15 cellular contexts compared by ENCODE assay signal in the genomic region with DNA sequence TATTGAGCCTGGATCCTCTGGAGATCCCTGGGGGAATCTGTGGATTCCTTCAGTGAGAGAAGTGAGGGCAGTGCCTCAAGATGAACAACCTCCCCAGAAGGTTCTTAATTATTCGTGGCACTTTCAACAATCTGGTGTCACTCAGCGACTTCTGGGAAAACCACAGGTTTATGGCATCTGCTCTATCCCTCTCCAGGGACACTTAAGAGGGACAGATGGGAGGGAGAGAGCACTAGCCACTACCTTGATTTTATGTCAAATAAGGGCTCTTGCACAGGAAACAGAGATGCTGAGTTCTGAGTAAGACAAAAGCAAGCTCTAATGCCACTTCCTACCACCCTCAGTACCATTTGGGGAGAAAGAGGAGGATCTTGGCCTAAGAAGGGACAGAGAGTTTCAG. TPM values are rescaled to one million over a fixed set of nuclear protein-coding genes. Genes with fewer than 3 reads are reported as not detected.
A peak's percentile ranks its signal among the peaks of the same experiment; 100 is the strongest.
DNase-seq lines count a peak whose midpoint lies in the region; ATAC-seq and TF ChIP-seq lines count a peak whose summit lies in the region.
"Had no signal": no experiment of that assay in that cellular context is flagged by ENCODE, and none has a peak within 500 bp of the region (broad histone marks: within the 10 kb centered on the region; RNA-seq: fewer than 3 reads in every experiment).

No MANE protein-coding gene starts in this region.

- no peak overlapping the region for H2BK5ac ChIP-seq in IMR-90 (ENCODE audit: low read depth, low read length, poor library complexity, severe bottlenecking)

- H3K27me3 Mint-ChIP-seq in nephron (ENCODE audit: low read depth): peaks cover 14% of the 10 kb centered on the region
- H3K27me3 Mint-ChIP-seq in endothelial cell (ENCODE audit: unreplicated experiment): peaks cover 2% of the 10 kb centered on the region

- no peak overlapping the region for H3K27ac ChIP-seq in IMR-90 (ENCODE audit: insufficient read depth, low read length)
- no peak overlapping the region for H3K27ac ChIP-seq in PC-9
- H3K27ac ChIP-seq: 22Rv1 had no signal

- CTCF ChIA-PET in IMR-90 (lab: Yijun Ruan, JAX) (no interaction called here), PC-9 (lab: Charles Lee) (no interaction called here)

- no peaks in the 10 kb centered on the region for H3K9me2 ChIP-seq in PC-9 (ENCODE audit: insufficient read depth)

- H3K36me3 Mint-ChIP-seq in nephron (ENCODE audit: low read depth) (no peaks in the 10 kb centered on the region), endothelial cell (ENCODE audit: low read depth, unreplicated experiment) (no peaks in the 10 kb centered on the region)

- H3K27me3 ChIP-seq in IMR-90 (ENCODE audit: control insufficient read depth, insufficient read depth, low read length): peaks cover 4% of the 10 kb centered on the region; the same call in 1 of the 2 replicates
- no peaks in the 10 kb centered on the region for H3K27me3 ChIP-seq in PC-9 (ENCODE audit: insufficient read depth, low read depth)

- H2BK20ac ChIP-seq in IMR-90 (ENCODE audit: low read depth, low read length): no peak overlapping the region

- H3K27ac Mint-ChIP-seq in nephron (peak overlapping the region in 2 of 3 experiments; percentile 15 to 20), endothelial cell (ENCODE audit: unreplicated experiment) (no peak overlapping the region)

- DNase-seq in NCI-H1417 (lab: John Stamatoyannopoulos, UW) (peak in 2 of 3 experiments; percentile 6 to 91), NCI-H1417 treated with DMSO at 0.1 percent for 48 hours (lab: John Stamatoyannopoulos, UW) (no peak), IMR-90 (no peak), NCI-H82 (lab: John Stamatoyannopoulos, UW) (peak; percentile 85), PC-9 (no peak), activated gamma-delta T cell treated with Interleukin-2 at 50 U/mL for 16 hours (no peak), endothelial cell (ENCODE audit: low spot score) (no peak)
- DNase-seq: NCI-H1048, NCI-H1694, NCI-H226, NCI-H774, SIG-M5 had no signal

- H2AFZ ChIP-seq in IMR-90 (replicated peaks; ENCODE audit: low read length, poor library complexity) (peak overlapping the region; percentile 39), PC-9 (no peak overlapping the region)

- H2BK15ac ChIP-seq in IMR-90 (ENCODE audit: low read depth, low read length): no peak overlapping the region

- no peak overlapping the region for H3K4ac ChIP-seq in IMR-90 (ENCODE audit: low read depth, low read length)

- H4K20me1 ChIP-seq in IMR-90 (ENCODE audit: insufficient read depth, low read length) (no peaks in the 10 kb centered on the region), PC-9 (ENCODE audit: insufficient read depth) (no peaks in the 10 kb centered on the region)

- H2BK120ac ChIP-seq in IMR-90 (ENCODE audit: low read depth, low read length): no peak overlapping the region

- intact Hi-C loops in IMR-90 (cut with micrococcal nuclease) (loop anchor here (2.0 kb wide), 1 partner anchor 89 kb away; no protein-coding TSS in a partner anchor), PC-9 (cut with micrococcal nuclease; ENCODE audit: unreplicated experiment) (no loop called here)

- ATAC-seq in IMR-90 (ENCODE audit: low read depth): no peak
- ATAC-seq: HCT116 had no signal

- H3K4me2 ChIP-seq in IMR-90 (ENCODE audit: low read depth, low read length) (no peak overlapping the region), PC-9 (no peak overlapping the region)

- POLR2A ChIA-PET in IMR-90 (lab: Charles Lee; ENCODE audit: unreplicated experiment) (no interaction called here), PC-9 (lab: Charles Lee; ENCODE audit: unreplicated experiment) (no interaction called here)

- dilution Hi-C loops in IMR-90 (cut with HindIII; ENCODE audit: low sequenced_read_pairs, unreplicated experiment): no loop called here

- no peaks in the 10 kb centered on the region for H3K9me1 ChIP-seq in IMR-90 (ENCODE audit: insufficient read depth, low read length)

- H3K4me3 Mint-ChIP-seq in nephron (no peak overlapping the region), endothelial cell (ENCODE audit: unreplicated experiment) (no peak overlapping the region)

- H3K79me2 ChIP-seq in PC-9 (ENCODE audit: low read depth): no peaks in the 10 kb centered on the region

- no peaks in the 10 kb centered on the region for H3F3A ChIP-seq in PC-9 (ENCODE audit: insufficient read depth, low read depth)

- TF ChIP-seq POLR2A in IMR-90 (IDR thresholded peaks at IDR 0.05; ENCODE audit: low read depth, low read length): no peak

- peaks cover 3% of the 10 kb centered on the region for H3K4me1 ChIP-seq in IMR-90 (ENCODE audit: control insufficient read depth, insufficient read depth, low read length)
- 0 out of 2 replicates have a peak, but pooled peaks cover 2% of the 10 kb centered on the region for H3K4me1 ChIP-seq in PC-9 (replicated peaks; ENCODE audit: insufficient read depth)

- H3K9me3 Mint-ChIP-seq in nephron (peaks cover 5% of the 10 kb centered on the region), endothelial cell (ENCODE audit: unreplicated experiment) (no peaks in the 10 kb centered on the region)

- no peak overlapping the region for H3K56ac ChIP-seq in IMR-90 (ENCODE audit: extremely low read depth, insufficient read depth, low read length)

- no peak overlapping the region for H4K8ac ChIP-seq in IMR-90 (ENCODE audit: low read depth in 2 of 2, low read length in 2 of 2)

- H3K18ac ChIP-seq in IMR-90 (ENCODE audit: low read depth, low read length): no peak overlapping the region; the same call in 1 of the 2 replicates

- no peak for TF ChIP-seq RAD21 in IMR-90 (IDR thresholded peaks at IDR 0.05; ENCODE audit: low read length)

- H3K9ac ChIP-seq in IMR-90 (ENCODE audit: low read depth, low read length): no peak overlapping the region

- no peak overlapping the region for H4K91ac ChIP-seq in IMR-90 (ENCODE audit: insufficient read depth, low read depth, low read length)

- H3K4me3 ChIP-seq in IMR-90 (ENCODE audit: insufficient read depth, low read depth, low read length): no peak overlapping the region
- H3K4me3 ChIP-seq in PC-9: no peak overlapping the region

- H4K5ac ChIP-seq in IMR-90 (ENCODE audit: low read depth, low read length): 0 out of 2 replicates have a peak overlapping the region, but pooled peaks have one; percentile 23

- no CpG with 5 or more reads among the region's 2 CpGs for WGBS in IMR-90 (ENCODE audit: extremely low coverage in 2 of 2, insufficient read length in 1 of 2), 2 experiments

- BruUV-seq in IMR-90 (replicated peaks; lab: Mats Ljungman, UMichigan) (no TSS peak), PC-9 (replicated peaks; lab: Mats Ljungman, UMichigan) (no TSS peak)

- H2AK5ac ChIP-seq in IMR-90 (ENCODE audit: low read depth, low read length): no peak overlapping the region

- H3K14ac ChIP-seq in IMR-90 (replicated peaks; ENCODE audit: low read depth, low read length): no peak overlapping the region

- in situ Hi-C loops in IMR-90 (cut with MboI; ENCODE audit: low sequenced_read_pairs): no loop called here

- H3K9me3 ChIP-seq in IMR-90 (ENCODE audit: control insufficient read depth, insufficient read depth, low read length) (no peaks in the 10 kb centered on the region), PC-9 (ENCODE audit: insufficient read depth, low read depth) (no peaks in the 10 kb centered on the region)

- no peak overlapping the region for H3K23ac ChIP-seq in IMR-90 (ENCODE audit: low read depth, low read length)

- H3K4me1 Mint-ChIP-seq in nephron (peaks cover 60% of the 10 kb centered on the region), endothelial cell (ENCODE audit: unreplicated experiment) (peaks cover 4% of the 10 kb centered on the region)

- H3K79me1 ChIP-seq in IMR-90 (ENCODE audit: low read depth in 1 of 2, low read length in 2 of 2): no peaks in the 10 kb centered on the region

- TF ChIP-seq CTCF in IMR-90 (conservative IDR thresholded peaks at IDR 0.05; ENCODE audit: low read depth, low read length) (no peak), nephron (IDR thresholded peaks at IDR 0.05; ENCODE audit: unreplicated experiment in 3 of 3) (no peak), PC-9 (conservative IDR thresholded peaks at IDR 0.05) (no peak), endothelial cell (IDR thresholded peaks at IDR 0.05; ENCODE audit: unreplicated experiment) (no peak)

- H3K36me3 ChIP-seq in IMR-90 (ENCODE audit: control insufficient read depth, insufficient read depth, low read length) (no peaks in the 10 kb centered on the region), PC-9 (ENCODE audit: low read depth) (no peaks in the 10 kb centered on the region)

- H2AK9ac ChIP-seq in IMR-90 (replicated peaks; ENCODE audit: low read depth, low read length, poor library complexity): no peak overlapping the region

TF ChIP-seq in IMR-90, 13 proteins besides CTCF, POLR2A, EP300 and RAD21:
- no peak for TF ChIP-seq MXI1 (IDR thresholded peaks at IDR 0.05; ENCODE audit: borderline replicate concordance, low read depth, low read length)
- TF ChIP-seq, protein P1, sequence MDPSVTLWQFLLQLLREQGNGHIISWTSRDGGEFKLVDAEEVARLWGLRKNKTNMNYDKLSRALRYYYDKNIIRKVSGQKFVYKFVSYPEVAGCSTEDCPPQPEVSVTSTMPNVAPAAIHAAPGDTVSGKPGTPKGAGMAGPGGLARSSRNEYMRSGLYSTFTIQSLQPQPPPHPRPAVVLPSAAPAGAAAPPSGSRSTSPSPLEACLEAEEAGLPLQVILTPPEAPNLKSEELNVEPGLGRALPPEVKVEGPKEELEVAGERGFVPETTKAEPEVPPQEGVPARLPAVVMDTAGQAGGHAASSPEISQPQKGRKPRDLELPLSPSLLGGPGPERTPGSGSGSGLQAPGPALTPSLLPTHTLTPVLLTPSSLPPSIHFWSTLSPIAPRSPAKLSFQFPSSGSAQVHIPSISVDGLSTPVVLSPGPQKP (IDR thresholded peaks at IDR 0.05; ENCODE audit: borderline replicate concordance, low read depth, low read length): no peak

RNA-seq across cellular contexts. Expression of a gene that starts 21.2 kb away (rescaled TPM):
- total RNA-seq in IMR-90 (2012; rRNA removed): 0.28 TPM in 1 of 2 replicates, not detected in the other
- 0.17 TPM in 1 of 2 replicates, not detected in the other for polyA plus RNA-seq in IMR-90 (2012; rRNA removed)
- polyA plus RNA-seq in IMR-90 (2012; cell fraction: cytosol; rRNA removed): 0.25 TPM in 1 of 2 replicates, not detected in the other
- 0.86 and 1.1 TPM in 2 replicates for polyA plus RNA-seq in IMR-90 (2012; cell fraction: nucleus; rRNA removed; ENCODE audit: low replicate concordance)
- total RNA-seq in PC-9 (2021): not detected in 2 replicates
- 0.21 TPM for total RNA-seq in endothelial cell (ENCODE audit: unreplicated experiment)

RNA-seq across cellular contexts. Expression of a gene that starts 21.7 kb away (rescaled TPM):
- not detected in 2 replicates for total RNA-seq in IMR-90 (2012; rRNA removed)
- not detected in 2 replicates for polyA plus RNA-seq in IMR-90 (2012; rRNA removed)
- polyA plus RNA-seq in IMR-90 (2012; cell fraction: cytosol; rRNA removed): not detected in 2 replicates
- not detected in 2 replicates for polyA plus RNA-seq in IMR-90 (2012; cell fraction: nucleus; rRNA removed; ENCODE audit: low replicate concordance)
- not detected in 2 replicates for total RNA-seq in PC-9 (2021)
- not detected for total RNA-seq in endothelial cell (ENCODE audit: unreplicated experiment)

RNA-seq across cellular contexts. Expression of a gene that starts 32.1 kb away (rescaled TPM):
- not detected in 2 replicates for total RNA-seq in IMR-90 (2012; rRNA removed)
- polyA plus RNA-seq in IMR-90 (2012; rRNA removed): not detected in 2 replicates
- not detected in 2 replicates for polyA plus RNA-seq in IMR-90 (2012; cell fraction: cytosol; rRNA removed)
- polyA plus RNA-seq in IMR-90 (2012; cell fraction: nucleus; rRNA removed; ENCODE audit: low replicate concordance): not detected in 2 replicates
- total RNA-seq in PC-9 (2021): not detected in 2 replicates
- not detected for total RNA-seq in endothelial cell (ENCODE audit: unreplicated experiment)

Comparison
In these comparisons a context has a peak if more than half of its experiments do, and no peak if none do; other contexts are left out.
1. DNase-seq: peak in NCI-H1417 (2 of 3) and NCI-H82 (single experiment); none in NCI-H1417 treated with DMSO at 0.1 percent for 48 hours (single experiment), IMR-90 (single experiment), PC-9 (0 of 2), activated gamma-delta T cell treated with Interleukin-2 at 50 U/mL for 16 hours (single experiment) and endothelial cell (single experiment).